1 cellular context compared by ENCODE assay signal in the genomic region with DNA sequence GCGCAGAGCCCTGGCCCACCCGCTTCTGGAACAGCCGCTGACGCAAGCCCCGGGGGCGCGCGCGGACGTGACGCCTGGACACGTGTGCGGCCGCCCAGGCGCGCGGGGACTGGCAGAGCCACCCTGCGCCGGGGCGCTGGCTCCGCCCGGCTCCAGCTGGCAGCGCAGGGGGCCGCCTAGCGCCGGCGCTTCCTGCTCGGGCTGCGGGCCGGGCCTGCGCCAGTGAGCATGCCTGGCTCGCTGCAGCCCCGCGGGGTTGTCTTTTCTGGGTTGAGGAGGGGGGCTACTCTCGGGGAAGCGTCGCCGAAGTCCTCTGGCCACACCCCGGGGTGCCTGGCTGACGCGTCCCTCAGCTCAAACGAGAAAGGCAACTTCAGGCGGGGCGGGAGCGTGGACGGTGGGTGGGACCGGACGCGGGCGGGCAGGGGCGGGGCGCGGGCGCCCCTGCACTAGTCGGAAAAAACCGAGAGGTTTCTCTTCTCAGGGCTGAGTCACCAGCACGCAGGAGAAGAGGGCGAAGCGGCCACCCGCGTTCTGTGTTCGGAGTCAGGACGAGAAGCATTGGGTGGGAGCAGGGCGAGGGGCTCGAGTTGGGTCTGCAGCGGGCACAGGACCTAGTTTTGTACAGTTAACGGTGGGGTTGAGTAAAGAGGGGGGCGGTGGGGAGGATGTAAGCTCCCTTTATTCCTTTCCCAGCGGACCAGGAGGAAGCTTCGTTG.
A peak's percentile ranks its signal among the peaks of the same experiment; 100 is the strongest.
TF ChIP-seq lines count a peak whose summit lies in the region.

A gene with protein sequence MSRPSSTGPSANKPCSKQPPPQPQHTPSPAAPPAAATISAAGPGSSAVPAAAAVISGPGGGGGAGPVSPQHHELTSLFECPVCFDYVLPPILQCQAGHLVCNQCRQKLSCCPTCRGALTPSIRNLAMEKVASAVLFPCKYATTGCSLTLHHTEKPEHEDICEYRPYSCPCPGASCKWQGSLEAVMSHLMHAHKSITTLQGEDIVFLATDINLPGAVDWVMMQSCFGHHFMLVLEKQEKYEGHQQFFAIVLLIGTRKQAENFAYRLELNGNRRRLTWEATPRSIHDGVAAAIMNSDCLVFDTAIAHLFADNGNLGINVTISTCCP (minus strand): TSS at position 48 of the 719 bp plus-strand sequence. CDS start 320 bp downstream, outside the sequence.

TF ChIP-seq in IMR-90, 13 proteins besides CTCF, POLR2A, EP300 and RAD21 (continued from another document):
- TF ChIP-seq CHD1 (IDR thresholded peaks at IDR 0.05; ENCODE audit: low read depth, low read length): no peak
- TF ChIP-seq NFE2L2 (IDR thresholded peaks at IDR 0.05; ENCODE audit: low read depth, low read length): no peak
- TF ChIP-seq RCOR1 (IDR thresholded peaks at IDR 0.05; ENCODE audit: insufficient replicate concordance, low read length): no peak
- TF ChIP-seq BHLHE40 (IDR thresholded peaks at IDR 0.05; ENCODE audit: low read depth, low read length): peak; percentile 84
- peak; percentile 93 for TF ChIP-seq USF2 (IDR thresholded peaks at IDR 0.05; ENCODE audit: low read depth, low read length)
- TF ChIP-seq MAZ (IDR thresholded peaks at IDR 0.05; ENCODE audit: borderline replicate concordance, low read depth, low read length): peak; percentile 89
- TF ChIP-seq ELK1 (IDR thresholded peaks at IDR 0.05; ENCODE audit: borderline replicate concordance, low read depth, low read length): no peak
- TF ChIP-seq CEBPB (IDR thresholded peaks at IDR 0.05; ENCODE audit: low read depth, low read length): peak; percentile 86
- TF ChIP-seq FOS (IDR thresholded peaks at IDR 0.05; ENCODE audit: low read depth, low read length): 0 out of 2 replicates have a peak, but pooled peaks have one; percentile 27
